ENCODE assay signal across 27 cellular contexts in the genomic region with DNA sequence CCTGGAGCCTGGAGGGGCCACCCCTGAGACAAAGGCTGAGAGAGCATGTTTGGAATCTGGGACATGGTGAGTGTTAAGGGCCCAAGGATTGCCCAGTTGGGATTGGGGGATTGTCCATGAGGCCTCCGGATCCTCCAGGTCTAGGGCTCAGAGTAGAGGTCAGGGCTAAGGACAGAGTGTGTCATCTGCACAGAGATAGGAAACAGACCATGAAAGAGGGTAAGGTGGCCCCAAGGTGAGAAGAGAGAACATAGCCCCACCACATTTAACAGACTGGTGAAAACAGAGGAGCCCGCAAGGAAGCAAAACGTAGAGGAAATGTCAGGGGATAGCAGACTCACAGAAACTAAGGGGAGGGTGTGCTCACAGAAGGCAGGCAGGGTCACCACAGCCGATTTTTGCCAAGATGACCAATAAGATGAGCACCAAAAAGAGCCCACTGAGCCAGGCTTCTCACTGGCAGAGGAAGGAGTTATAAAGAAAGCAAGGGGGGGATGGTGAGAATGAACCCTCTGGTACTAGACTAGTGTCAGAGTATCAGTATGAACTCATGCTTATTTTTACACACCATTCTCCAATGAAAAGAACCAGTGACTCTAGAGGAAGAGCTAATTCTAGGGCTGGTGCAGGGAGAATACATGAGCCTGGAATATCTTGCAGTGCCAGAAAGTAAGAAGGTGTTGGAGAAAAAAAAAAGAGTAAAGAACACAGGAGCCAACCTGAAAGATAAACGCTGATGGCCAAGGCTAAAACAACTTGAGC. TPM values are rescaled to one million over a fixed set of nuclear protein-coding genes. Genes with fewer than 3 reads are reported as not detected.
"Had no signal": no experiment of that assay in that cellular context is flagged by ENCODE, and none has a peak within 500 bp of the region (broad histone marks: within the 10 kb centered on the region; RNA-seq: fewer than 3 reads in every experiment).

No MANE protein-coding gene starts in this region.

- DNase-seq: activated B cell treated with CpG ODN at 0.5 μM for 24 hours; activated CD4-positive, alpha-beta T cell treated with anti-CD3 and anti-CD28 coated beads for 48 hours; activated CD8-positive, alpha-beta memory T cell treated with anti-CD3 and anti-CD28 coated beads, Interleukin-2, amount 50 U/mL, for 4 hours; activated effector memory CD4-positive, alpha-beta T cell treated with anti-CD3 and anti-CD28 coated beads, Interleukin-2, amount 50 U/mL, for 16 hours; activated T-cell treated with anti-CD3 and anti-CD28 coated beads, Interleukin-2, amount 50 U/mL, for 48 hours; amniotic stem cell; endodermal cell; foreskin fibroblast; left lung; naive B cell; sigmoid colon; SK-N-SH; spleen; stimulated activated CD4-positive, alpha-beta T cell treated with anti-CD3 and anti-CD28 coated beads, Interleukin-4, amount 100 ng/mL, for 4 hours; stimulated activated naive CD4-positive, alpha-beta T cell; substantia nigra had no signal

- H3K4me3 ChIP-seq: left lung, neural progenitor cell, sigmoid colon, spleen, tibial nerve, vagina had no signal

- H3K4me1 ChIP-seq: left lung, neural progenitor cell, sigmoid colon, tibial nerve, vagina had no signal

- H3K4me1 Mint-ChIP-seq: endodermal cell, neural progenitor cell had no signal

- H3K4me3 Mint-ChIP-seq: activated B cell treated with CpG ODN at 0.5 μM for 24 hours; activated naive CD4-positive, alpha-beta T cell treated with anti-CD3 and anti-CD28 coated beads, Interleukin-2, amount 50 U/mL, for 24 hours; endodermal cell; naive B cell; neural progenitor cell; T-helper 2 cell treated with Interferon-gamma antibody and Interleukin-4, amounts not matched to agents 5 μg/mL and 100 μg/mL, for 36 hours had no signal

- H3K27ac ChIP-seq: epithelial cell of prostate, left lung, neural progenitor cell, sigmoid colon, spleen, tibial nerve, vagina had no signal

- H3K27ac Mint-ChIP-seq: activated B cell treated with CpG ODN at 0.5 μM for 24 hours; activated naive CD4-positive, alpha-beta T cell treated with anti-CD3 and anti-CD28 coated beads, Interleukin-2, amount 50 U/mL, for 24 hours; endodermal cell; neural progenitor cell; T-helper 2 cell treated with Interferon-gamma antibody and Interleukin-4, amounts not matched to agents 5 μg/mL and 100 μg/mL, for 36 hours had no signal

- H3K27me3 ChIP-seq: left lung, neural progenitor cell, sigmoid colon, spleen, tibial nerve, vagina had no signal

- ATAC-seq: left lung had no signal

- H3K9me3 ChIP-seq: left lung, sigmoid colon, SK-N-SH, spleen, tibial nerve, vagina had no signal

- H3K27me3 Mint-ChIP-seq: activated B cell treated with CpG ODN at 0.5 μM for 24 hours; activated naive CD4-positive, alpha-beta T cell treated with anti-CD3 and anti-CD28 coated beads, Interleukin-2, amount 50 U/mL, for 24 hours; naive B cell had no signal

- H3K9me3 Mint-ChIP-seq: activated B cell treated with CpG ODN at 0.5 μM for 24 hours; activated naive CD4-positive, alpha-beta T cell treated with anti-CD3 and anti-CD28 coated beads, Interleukin-2, amount 50 U/mL, for 24 hours; endodermal cell; naive B cell; neural progenitor cell; T-helper 2 cell treated with Interferon-gamma antibody and Interleukin-4, amounts not matched to agents 5 μg/mL and 100 μg/mL, for 36 hours had no signal

RNA-seq across cellular contexts. Expression of a gene that starts 37.8 kb away (rescaled TPM):
- total RNA-seq: activated B cell treated with CpG ODN at 0.5 μM for 24 hours, dermis microvascular lymphatic vessel endothelial cell, endodermal cell, left lung, mononuclear cell, osteocyte, pulmonary artery endothelial cell, sigmoid colon, spleen, tibial nerve, vagina had no signal
- polyA plus RNA-seq: keratinocyte, sigmoid colon, SK-N-SH, spleen had no signal
